Comparison of ENCODE assay signal across 23 cellular contexts in the genomic region with DNA sequence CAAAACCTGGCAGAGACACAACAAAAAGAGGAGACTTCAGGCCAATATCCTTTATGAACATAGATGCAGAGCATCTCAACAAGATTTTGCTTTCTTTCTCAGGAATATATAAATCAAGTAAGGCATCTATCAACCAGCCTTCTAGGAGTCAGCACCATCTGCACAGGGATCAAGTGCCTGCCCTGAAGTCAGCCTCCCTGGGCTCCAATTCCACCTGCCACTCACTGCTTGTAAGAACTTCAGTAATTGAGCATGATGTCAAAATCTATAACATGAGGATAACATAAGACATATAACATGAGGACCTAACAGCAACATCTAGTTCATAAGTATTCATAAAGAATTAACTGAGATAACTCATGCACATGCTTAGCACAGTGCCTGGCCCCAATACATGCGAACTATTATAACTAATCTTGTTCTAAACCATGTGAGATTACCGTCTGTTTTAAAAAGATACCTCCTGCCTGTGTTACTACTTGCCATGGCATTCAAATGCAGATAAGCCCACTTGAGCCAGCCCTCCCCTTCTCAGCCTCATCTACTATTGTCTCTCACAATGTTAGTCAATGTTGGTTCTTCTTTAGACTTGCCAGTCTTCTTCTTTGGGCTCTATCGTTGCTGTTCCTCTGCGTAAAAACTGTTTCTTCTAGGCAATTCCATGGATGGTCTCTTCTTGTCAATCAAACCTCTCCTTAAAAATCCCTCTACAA.
DNase-seq lines count a peak whose midpoint lies in the region; ATAC-seq and TF ChIP-seq lines count a peak whose summit lies in the region.
"Had no signal": no experiment of that assay in that cellular context is flagged by ENCODE, and none has a peak within 500 bp of the region (broad histone marks: within the 10 kb centered on the region; RNA-seq: fewer than 3 reads in every experiment).

No MANE protein-coding gene starts in this region.

- WGBS in ovary, 3 donors = 79 to 96% (median 91%) methylated on average over 4 of the region's 4 CpGs
- 73 to 88% methylated on average over 4 of the region's 4 CpGs for WGBS in aorta, 2 donors

- H3K9ac ChIP-seq in SK-N-MC (ENCODE audit: insufficient read length) = no peak overlapping the region
- H3K9ac ChIP-seq: BLaER1 had no signal

- no peaks in the 10 kb centered on the region for H3K27me3 ChIP-seq in ovary
- no peaks in the 10 kb centered on the region for H3K27me3 ChIP-seq in aorta (ENCODE audit: control insufficient read depth in 1 of 2, insufficient read depth in 2 of 2, low read length in 1 of 2)
- H3K27me3 ChIP-seq: BLaER1, MG63, SJSA1 had no signal

- no peaks in the 10 kb centered on the region for H3K36me3 ChIP-seq in SK-N-MC (ENCODE audit: insufficient read depth, low read length)
- H3K36me3 ChIP-seq in ovary = no peaks in the 10 kb centered on the region
- peaks cover 0 to 2% of the 10 kb centered on the region in 2 donors for H3K36me3 ChIP-seq in aorta (ENCODE audit: control insufficient read depth in 1 of 2, insufficient read depth in 2 of 2, low read length in 1 of 2)
- H3K36me3 ChIP-seq: BLaER1, MG63, SJSA1 had no signal

- H3K4me1 ChIP-seq in ovary (ENCODE audit: insufficient read depth) (no peaks in the 10 kb centered on the region), aorta (ENCODE audit: control insufficient read depth in 1 of 2, insufficient read depth in 2 of 2, low read length in 2 of 2) (no peaks in the 10 kb centered on the region)
- H3K4me1 ChIP-seq: BLaER1, SJSA1 had no signal

- H3K27ac ChIP-seq in SK-N-MC (peak overlapping the region; percentile 37; the same call in 1 of the 2 replicates), ovary (no peak overlapping the region), aorta (ENCODE audit: low read depth in 1 of 2, low read length in 2 of 2) (no peak overlapping the region)
- H3K27ac ChIP-seq: BLaER1, SJSA1 had no signal

- TF ChIP-seq POLR2A in erythroblast (IDR thresholded peaks at IDR 0.05; ENCODE audit: low read length) (no peak), ovary (IDR thresholded peaks at IDR 0.05) (no peak)

- H3K9me3 ChIP-seq in SK-N-MC (ENCODE audit: low read depth, low read length) = no peaks in the 10 kb centered on the region; the same call in 1 of the 2 replicates
- H3K9me3 ChIP-seq in ovary = no peaks in the 10 kb centered on the region
- H3K9me3 ChIP-seq in aorta (ENCODE audit: control insufficient read depth, low read length) = no peaks in the 10 kb centered on the region

- no peak overlapping the region; the same call in 1 of the 2 replicates for H3K4me3 ChIP-seq in SK-N-MC
- no peak overlapping the region for H3K4me3 ChIP-seq in ovary
- H3K4me3 ChIP-seq in aorta (ENCODE audit: low read length in 2 of 2) = no peak overlapping the region
- H3K4me3 ChIP-seq: BLaER1, MG63, SJSA1 had no signal

- DNase-seq in NCI-H82 (lab: John Stamatoyannopoulos, UW) (peak; percentile 13), NCI-H82 treated with DMSO at 0.1 percent for 48 hours (lab: John Stamatoyannopoulos, UW; ENCODE audit: unreplicated experiment) (no peak), SK-N-MC (ENCODE audit: low read depth, low spot score) (peak; percentile 6), erythroblast (lab: John Stamatoyannopoulos, UW) (peak; percentile 46 to 86), ovary (no peak), head of caudate nucleus (no peak), aorta (no peak)
- DNase-seq in stimulated activated CD4-positive, alpha-beta T cell treated with anti-CD3 and anti-CD28 coated beads, Interleukin-4, amount 100 ng/mL, for 1 hour = no peak
- DNase-seq: CD4-positive, CD25-positive, alpha-beta regulatory T cell; KG1; MG63; NCI-H1105 treated with DMSO at 0.1 percent for 48 hours; NCI-H146; NCI-H1930; NCI-H2107; NCI-H226; NCI-H510A treated with DMSO at 0.1 percent for 48 hours; NCI-H774; Right ventricle myocardium superior; RPMI8226; T-cell had no signal

- no peak for ATAC-seq in aorta (ENCODE audit: low FRiP score)
- ATAC-seq: T-cell had no signal

- TF ChIP-seq CTCF in ovary (IDR thresholded peaks at IDR 0.05) = no peak

- intact Hi-C loops in ovary (cut with DNase I) = no loop called here
- intact Hi-C loops in head of caudate nucleus (cut with DNase I) = no loop called here
- intact Hi-C loops in aorta (cut with DNase I) = no loop called here

- TF ChIP-seq EP300 in ovary (IDR thresholded peaks at IDR 0.05) = no peak

Comparison
In these comparisons a context has a peak if more than half of its experiments do, and no peak if none do; other contexts are left out.
1. DNase-seq: peak in NCI-H82 (single experiment), SK-N-MC (single experiment) and erythroblast (2 of 2); none in NCI-H82 treated with DMSO at 0.1 percent for 48 hours (single experiment), ovary (0 of 5), head of caudate nucleus (0 of 42), aorta (0 of 2) and stimulated activated CD4-positive, alpha-beta T cell treated with anti-CD3 and anti-CD28 coated beads, Interleukin-4, amount 100 ng/mL, for 1 hour (single experiment).